ENCODE assay signal across 8 cellular contexts in genomic region chr15:45023659-45024320, GRCh38. TPM values are rescaled to one million over a fixed set of nuclear protein-coding genes. Genes with fewer than 3 reads are reported as not detected.
DNase-seq lines count a peak whose midpoint lies in the region; ATAC-seq and TF ChIP-seq lines count a peak whose summit lies in the region.

No MANE protein-coding gene starts in this region.

- peak overlapping the region; percentile 74 for H3K27ac Mint-ChIP-seq in activated CD4-positive, alpha-beta T cell treated with anti-CD3 and anti-CD28 coated beads for 36 hours

- no peak overlapping the region for H3K27ac ChIP-seq in mesenchymal stem cell (ENCODE audit: low read length, poor library complexity, severe bottlenecking)
- no peak overlapping the region for H3K27ac ChIP-seq in urinary bladder (ENCODE audit: low read depth)

- ATAC-seq in activated CD4-positive, alpha-beta T cell treated with anti-CD3 and anti-CD28 coated beads for 36 hours = no peak
- no peak for ATAC-seq in GM19455 (IDR thresholded peaks at IDR 0.05; ENCODE audit: unreplicated experiment)

- H3K14ac ChIP-seq in mesenchymal stem cell (ENCODE audit: low read length in 2 of 2) = no peak overlapping the region

- peaks cover 5% of the 10 kb centered on the region for H3K79me1 ChIP-seq in mesenchymal stem cell (replicated peaks; ENCODE audit: low read length, poor library complexity, severe bottlenecking)

- H2BK120ac ChIP-seq in mesenchymal stem cell (ENCODE audit: low read depth, low read length) = no peak overlapping the region

- H3K4me1 Mint-ChIP-seq in activated CD4-positive, alpha-beta T cell treated with anti-CD3 and anti-CD28 coated beads for 36 hours = peaks cover 23% of the 10 kb centered on the region

- 18% methylated on average over 4 of the region's 5 CpGs for WGBS in mesenchymal stem cell
- WGBS in urinary bladder = 29% methylated on average over 5 of the region's 5 CpGs

- H4K8ac ChIP-seq in mesenchymal stem cell (ENCODE audit: low read length) = peak overlapping the region; percentile 91

- H2BK12ac ChIP-seq in mesenchymal stem cell (ENCODE audit: low read length in 2 of 2) = no peak overlapping the region

- H3K36me3 Mint-ChIP-seq in activated CD4-positive, alpha-beta T cell treated with anti-CD3 and anti-CD28 coated beads for 36 hours (ENCODE audit: low read depth) = peaks cover 7% of the 10 kb centered on the region

- peaks cover 13% of the 10 kb centered on the region for H3K4me1 ChIP-seq in mesenchymal stem cell (ENCODE audit: control insufficient read depth, insufficient read depth, low read depth, low read length)
- no peaks in the 10 kb centered on the region for H3K4me1 ChIP-seq in urinary bladder (ENCODE audit: insufficient read depth)

- no peaks in the 10 kb centered on the region for H3K9me3 ChIP-seq in mesenchymal stem cell (ENCODE audit: control insufficient read depth, low read length)

- no peak for TF ChIP-seq CTCF in choroid plexus epithelial cell (conservative IDR thresholded peaks at IDR 0.05; ENCODE audit: low read depth, low read length)

- POLR2A ChIA-PET in activated CD4-positive, alpha-beta T cell treated with anti-CD3 and anti-CD28 coated beads for 36 hours (lab: Charles Lee) = no interaction called here

- peaks cover 0 to 5% of the 10 kb centered on the region in 2 experiments for H3K27me3 ChIP-seq in mesenchymal stem cell (ENCODE audit: control insufficient read depth in 1 of 2, insufficient read depth in 1 of 2, low read length in 2 of 2)

- H2BK5ac ChIP-seq in mesenchymal stem cell (ENCODE audit: low read depth, low read length, poor library complexity, severe bottlenecking) = no peak overlapping the region

- CTCF ChIA-PET in activated CD4-positive, alpha-beta T cell treated with anti-CD3 and anti-CD28 coated beads for 36 hours (lab: Charles Lee) = interaction anchor here (0.5 to 1.3 kb wide), 10 partner anchors 11 to 170 kb away, joined by 3 to 6 read pairs (median 4); no protein-coding TSS in a partner anchor

- peak overlapping the region; percentile 80 for H2AFZ ChIP-seq in mesenchymal stem cell (ENCODE audit: low read depth, low read length)

- H3K4me3 Mint-ChIP-seq in activated CD4-positive, alpha-beta T cell treated with anti-CD3 and anti-CD28 coated beads for 36 hours = peak overlapping the region; percentile 83

- H3K9ac ChIP-seq in mesenchymal stem cell (ENCODE audit: low read length) = peak overlapping the region; percentile 87

- H3K9me3 Mint-ChIP-seq in activated CD4-positive, alpha-beta T cell treated with anti-CD3 and anti-CD28 coated beads for 36 hours (ENCODE audit: low read depth) = no peaks in the 10 kb centered on the region

- DNase-seq in activated CD4-positive, alpha-beta T cell treated with anti-CD3 and anti-CD28 coated beads for 36 hours = no peak
- no peak for DNase-seq in activated CD4-positive, alpha-beta T cell treated with anti-CD3 and anti-CD28 coated beads, Interleukin-2, amount 50 U/mL, for 4 hours
- DNase-seq in NCI-H69 (lab: John Stamatoyannopoulos, UW) (peak; percentile 62), choroid plexus epithelial cell (ENCODE audit: low read depth) (peak; percentile 28), mesenchymal stem cell (no peak), NCI-H1436 treated with DMSO at 0.1 percent for 48 hours (lab: John Stamatoyannopoulos, UW) (no peak)

- no peak overlapping the region for H2BK15ac ChIP-seq in mesenchymal stem cell (ENCODE audit: low read depth, poor library complexity, severe bottlenecking)

- H3K4ac ChIP-seq in mesenchymal stem cell (ENCODE audit: low read depth in 1 of 2, low read length in 2 of 2) = peak overlapping the region in 1 of 2 experiments; percentile 6

- H3K4me2 ChIP-seq in mesenchymal stem cell (ENCODE audit: low read length, poor library complexity, severe bottlenecking) = peak overlapping the region; percentile 83

- H4K91ac ChIP-seq in mesenchymal stem cell (ENCODE audit: low read length) = no peak overlapping the region

- H3K36me3 ChIP-seq in mesenchymal stem cell (ENCODE audit: control insufficient read depth in 1 of 2, insufficient read depth in 2 of 2, low read depth in 1 of 2, low read length in 2 of 2) (no peaks in the 10 kb centered on the region), urinary bladder (ENCODE audit: insufficient read depth) (no peaks in the 10 kb centered on the region)

- no peak overlapping the region for H2AK5ac ChIP-seq in mesenchymal stem cell (ENCODE audit: low read length, severe bottlenecking)

- H3K27me3 Mint-ChIP-seq in activated CD4-positive, alpha-beta T cell treated with anti-CD3 and anti-CD28 coated beads for 36 hours = peaks cover 10% of the 10 kb centered on the region

- peak overlapping the region in 1 of 2 experiments; percentile 6 for H3K18ac ChIP-seq in mesenchymal stem cell (ENCODE audit: low read depth in 1 of 2, low read length in 2 of 2)

- intact Hi-C loops in activated CD4-positive, alpha-beta T cell treated with anti-CD3 and anti-CD28 coated beads for 36 hours (cut with DNase I, micrococcal nuclease) = loop anchor here in 1 of 2 experiments (1.0 to 10.0 kb wide), 4 partner anchors 175 to 611 kb away; partner anchors contain the start of gene SQOR

- H3K23ac ChIP-seq in mesenchymal stem cell (ENCODE audit: low read length in 2 of 2) = no peak overlapping the region

- H3K4me3 ChIP-seq in choroid plexus epithelial cell (ENCODE audit: low read depth, low read length) (peak overlapping the region; percentile 92), mesenchymal stem cell (ENCODE audit: insufficient read depth in 1 of 2, low read depth in 1 of 2, low read length in 2 of 2) (peak overlapping the region in 1 of 2 experiments; percentile 91), urinary bladder (ENCODE audit: low read depth, low read length) (peak overlapping the region; percentile 76)

RNA-seq across cellular contexts. Expression of gene SORD, which starts 0.8 kb away (rescaled TPM):
- 10 to 100 TPM; 17.1 to 17.7 TPM for total RNA-seq in activated CD4-positive, alpha-beta T cell treated with anti-CD3 and anti-CD28 coated beads for 36 hours
- 8.9 TPM for polyA plus RNA-seq in mesenchymal stem cell (2013, experiment 1 of 2)
- polyA plus RNA-seq in mesenchymal stem cell (2013, experiment 2 of 2) = 9.2 TPM
- total RNA-seq in urinary bladder = 6.8 TPM
- 11.6 TPM for polyA plus RNA-seq in urinary bladder

Comparison
In these comparisons a context has a peak if more than half of its experiments do, and no peak if none do; other contexts are left out.
1. DNase-seq: peak in NCI-H69 (single experiment) and choroid plexus epithelial cell (single experiment); none in activated CD4-positive, alpha-beta T cell treated with anti-CD3 and anti-CD28 coated beads for 36 hours (single experiment), activated CD4-positive, alpha-beta T cell treated with anti-CD3 and anti-CD28 coated beads, Interleukin-2, amount 50 U/mL, for 4 hours (0 of 2), mesenchymal stem cell (single experiment) and NCI-H1436 treated with DMSO at 0.1 percent for 48 hours (single experiment).